Comparison of ENCODE assay signal across 22 cellular contexts in the genomic region with DNA sequence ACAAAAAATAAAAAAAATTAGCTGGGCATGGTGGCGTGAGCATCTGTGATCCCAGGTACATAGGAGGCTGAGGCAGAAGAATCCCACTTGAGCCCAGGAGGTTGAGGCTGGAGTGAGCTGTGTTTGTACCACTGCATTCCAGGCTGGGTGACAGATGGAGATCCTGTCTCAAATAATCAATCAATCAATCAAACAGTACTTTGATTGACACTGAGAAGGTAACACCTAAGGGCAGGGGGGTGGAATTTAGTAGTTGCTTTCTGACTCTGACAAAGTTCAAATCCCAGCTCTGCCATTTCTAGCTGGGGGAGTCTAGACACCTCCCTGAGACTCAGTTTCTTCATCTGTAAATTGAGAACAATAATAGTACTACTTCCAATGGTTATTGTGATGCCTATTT. TPM values are rescaled to one million over a fixed set of nuclear protein-coding genes. Genes with fewer than 3 reads are reported as not detected.
A peak's percentile ranks its signal among the peaks of the same experiment; 100 is the strongest.
DNase-seq lines count a peak whose midpoint lies in the region; ATAC-seq, FAIRE-seq and TF ChIP-seq lines count a peak whose summit lies in the region.
"Had no signal": no experiment of that assay in that cellular context is flagged by ENCODE, and none has a peak within 500 bp of the region (broad histone marks: within the 10 kb centered on the region; RNA-seq: fewer than 3 reads in every experiment).

No MANE protein-coding gene starts in this region.

- TF ChIP-seq RAD21 in K562 (CRISPR knock-in tag; conservative IDR thresholded peaks at IDR 0.05 in 1 of 2, IDR thresholded peaks at IDR 0.05 in 1 of 2) = no peak

- H3K27ac ChIP-seq in GM23248 (0 out of 2 replicates have a peak overlapping the region, but pooled peaks have one; percentile 71), K562 (ENCODE audit: extremely low read depth, low read depth, low read length) (no peak overlapping the region), smooth muscle cell (ENCODE audit: low read depth) (peak overlapping the region; percentile 87)

- H3K27ac Mint-ChIP-seq in HFFc6 = peak overlapping the region; percentile 85; the same call in 1 of the 2 replicates
- H3K27ac Mint-ChIP-seq in osteocyte (ENCODE audit: unreplicated experiment) = no peak overlapping the region
- H3K27ac Mint-ChIP-seq: B cell; CD8-positive, alpha-beta T cell had no signal

- H2AFZ ChIP-seq in GM23248 = no peak overlapping the region
- no peak overlapping the region for H2AFZ ChIP-seq in K562 (ENCODE audit: low read depth, low read length)
- no peak overlapping the region for H2AFZ ChIP-seq in smooth muscle cell (ENCODE audit: low read depth)

- H3K9me3 Mint-ChIP-seq in HFFc6 (no peaks in the 10 kb centered on the region), osteocyte (ENCODE audit: unreplicated experiment) (no peaks in the 10 kb centered on the region)
- H3K9me3 Mint-ChIP-seq: CD8-positive, alpha-beta T cell; IgD-negative memory B cell had no signal

- no peak for TF ChIP-seq EP300 in K562 (IDR thresholded peaks at IDR 0.05; ENCODE audit: low read length)

- no peaks in the 10 kb centered on the region for H3K9me1 ChIP-seq in K562 (ENCODE audit: control insufficient read depth, insufficient read depth, low read length)

- DNase-seq in GM23248 (no peak), HFFc6 (no peak), K562 (ENCODE audit: extremely low read depth in 1 of 4, low spot score in 3 of 4) (no peak), smooth muscle cell (lab: John Stamatoyannopoulos, UW; ENCODE audit: unreplicated experiment) (no peak), osteocyte (ENCODE audit: extremely low spot score, unreplicated experiment) (no peak), activated gamma-delta T cell (lab: John Stamatoyannopoulos, UW) (no peak)
- DNase-seq: Calu3; CD8-positive, alpha-beta T cell; DMS79 treated with DMSO at 0.1 percent for 48 hours; GF-D8; GOT3; H7; KG1 had no signal

- CTCF ChIA-PET in K562 (lab: Yijun Ruan, JAX; ENCODE audit: low intra/inter-chr PET ratio) = no interaction called here

- H3K9ac ChIP-seq in GM23248 (no peak overlapping the region), K562 (ENCODE audit: insufficient read depth in 1 of 2, low read depth in 2 of 2, low read length in 2 of 2) (no peak overlapping the region), smooth muscle cell (ENCODE audit: low read depth) (no peak overlapping the region)
- H3K9ac ChIP-seq: BLaER1 treated with 17β-estradiol and CSF1 and Interleukin-3, amounts not matched to agents 10 nM and 100 nM had no signal

- H3K4me3 Mint-ChIP-seq in HFFc6 (no peak overlapping the region), osteocyte (ENCODE audit: unreplicated experiment) (no peak overlapping the region)
- H3K4me3 Mint-ChIP-seq: B cell; CD8-positive, alpha-beta T cell had no signal

- H3K4me3 ChIP-seq in GM23248 (no peak overlapping the region), K562 (no peak overlapping the region), smooth muscle cell (no peak overlapping the region)
- H3K4me3 ChIP-seq: BLaER1 treated with 17β-estradiol and CSF1 and Interleukin-3, amounts not matched to agents 10 nM and 100 nM had no signal

- H4K20me1 ChIP-seq in GM23248 (ENCODE audit: insufficient read depth) (no peaks in the 10 kb centered on the region), K562 (replicated peaks; ENCODE audit: control insufficient read depth, insufficient read depth, low read length) (no peaks in the 10 kb centered on the region), smooth muscle cell (ENCODE audit: low read depth) (peaks cover 16% of the 10 kb centered on the region)

- peaks cover 38% of the 10 kb centered on the region for H3K4me1 Mint-ChIP-seq in HFFc6 (ENCODE audit: low read depth)
- peaks cover 9% of the 10 kb centered on the region for H3K4me1 Mint-ChIP-seq in osteocyte (ENCODE audit: unreplicated experiment)

- FAIRE-seq in K562 (lab: Jason Lieb, UNC) = no peak
- FAIRE-seq: GM12891, GM18507, HepG2 had no signal

- TF ChIP-seq CTCF in HFFc6 (IDR thresholded peaks at IDR 0.05) (no peak), K562 (IDR thresholded peaks at IDR 0.05 in 2 of 3, conservative IDR thresholded peaks at IDR 0.05 in 1 of 3; ENCODE audit: insufficient read depth in 2 of 3, low read depth in 1 of 3, low read length in 3 of 3) (no peak), smooth muscle cell (IDR thresholded peaks at IDR 0.05; ENCODE audit: borderline replicate concordance, insufficient read depth, poor library complexity, severe bottlenecking) (no peak), osteocyte (IDR thresholded peaks at IDR 0.05) (no peak)

- H3K9me2 ChIP-seq in GM23248 (ENCODE audit: insufficient read depth) = no peaks in the 10 kb centered on the region

- POLR2A ChIA-PET in K562 (lab: Yijun Ruan, JAX) = no interaction called here

- in situ Hi-C loops in GM23248 (cut with MboI) = no loop called here
- in situ Hi-C loops in K562 (cut with MboI) = no loop called here

- H3K36me3 Mint-ChIP-seq in HFFc6 (ENCODE audit: low read depth) = peaks cover 12% of the 10 kb centered on the region
- no peaks in the 10 kb centered on the region for H3K36me3 Mint-ChIP-seq in osteocyte (ENCODE audit: unreplicated experiment)

- TF ChIP-seq POLR2A in K562 (conservative IDR thresholded peaks at IDR 0.05) = no peak

- H3K27me3 ChIP-seq in GM23248 (replicated peaks; ENCODE audit: insufficient read depth) (no peaks in the 10 kb centered on the region), K562 (ENCODE audit: control insufficient read depth in 2 of 2, insufficient read depth in 2 of 2, low read length in 2 of 2) (no peaks in the 10 kb centered on the region), smooth muscle cell (ENCODE audit: low read depth) (no peaks in the 10 kb centered on the region)
- H3K27me3 ChIP-seq: BLaER1 treated with 17β-estradiol and CSF1 and Interleukin-3, amounts not matched to agents 10 nM and 100 nM had no signal

- H3K4me2 ChIP-seq in GM23248 (ENCODE audit: unreplicated experiment) = no peak overlapping the region
- no peak overlapping the region for H3K4me2 ChIP-seq in K562 (ENCODE audit: insufficient read depth, low read length)
- H3K4me2 ChIP-seq in smooth muscle cell = no peak overlapping the region

- BruUV-seq in K562 (replicated peaks; lab: Mats Ljungman, UMichigan) = no TSS peak

- ATAC-seq in K562 (no peak), HG02588 (IDR thresholded peaks at IDR 0.05; ENCODE audit: unreplicated experiment) (no peak)
- ATAC-seq: CD8-positive, alpha-beta T cell; HCT116; HepG2 had no signal

- H3K27me3 Mint-ChIP-seq in HFFc6 (ENCODE audit: insufficient read depth) (no peaks in the 10 kb centered on the region), osteocyte (ENCODE audit: unreplicated experiment) (no peaks in the 10 kb centered on the region)
- H3K27me3 Mint-ChIP-seq: B cell, IgD-negative memory B cell had no signal

- H3K79me2 ChIP-seq in GM23248 (ENCODE audit: insufficient read depth) = peaks cover 84% of the 10 kb centered on the region
- peaks cover 3% of the 10 kb centered on the region; the same call in 1 of the 3 replicates for H3K79me2 ChIP-seq in K562 (ENCODE audit: control insufficient read depth, insufficient read depth, low read length)
- peaks cover 35% of the 10 kb centered on the region for H3K79me2 ChIP-seq in smooth muscle cell (ENCODE audit: low read depth)

- H3K4me1 ChIP-seq in GM23248 (ENCODE audit: insufficient read depth) (peaks cover 22% of the 10 kb centered on the region), K562 (replicated peaks in 1 of 2; ENCODE audit: control insufficient read depth in 2 of 2, insufficient read depth in 2 of 2, low read length in 2 of 2) (no peaks in the 10 kb centered on the region; a peak in 1 of 5 replicates), smooth muscle cell (ENCODE audit: low read depth) (no peaks in the 10 kb centered on the region)

- no peaks in the 10 kb centered on the region for H3K36me3 ChIP-seq in GM23248 (ENCODE audit: low read depth)
- H3K36me3 ChIP-seq in K562 (ENCODE audit: control insufficient read depth, insufficient read depth, low read length) = no peaks in the 10 kb centered on the region
- no peaks in the 10 kb centered on the region for H3K36me3 ChIP-seq in smooth muscle cell (ENCODE audit: low read depth)

- 100% methylated on average over 1 of the region's 1 CpG for WGBS in GM23248 (ENCODE audit: low coverage in 1 of 2, low lambda C conversion rate in 2 of 2, missing lambda C conversion rate in 2 of 2), 2 experiments
- 100% methylated on average over 1 of the region's 1 CpG for WGBS in K562 (ENCODE audit: insufficient coverage, low coverage, missing lambda C conversion rate)
- WGBS in smooth muscle cell (ENCODE audit: low lambda C conversion rate) = 92% methylated on average over 1 of the region's 1 CpG

- H3K9me3 ChIP-seq in GM23248 (ENCODE audit: low read depth) (no peaks in the 10 kb centered on the region), K562 (replicated peaks; ENCODE audit: control insufficient read depth, insufficient read depth, low read depth, low read length) (no peaks in the 10 kb centered on the region), smooth muscle cell (replicated peaks; ENCODE audit: low read depth) (no peaks in the 10 kb centered on the region)
- H3K9me3 ChIP-seq: BLaER1 treated with 17β-estradiol and CSF1 and Interleukin-3, amounts not matched to agents 10 nM and 100 nM had no signal

- intact Hi-C loops in K562 (cut with micrococcal nuclease) = no loop called here

- H3F3A ChIP-seq in GM23248 (ENCODE audit: insufficient read depth) (peaks cover 16% of the 10 kb centered on the region; the same call in 1 of the 2 replicates), smooth muscle cell (ENCODE audit: low read depth) (no peaks in the 10 kb centered on the region)

RNA-seq across cellular contexts. Expression of gene SSH2, which starts 12.0 kb away (rescaled TPM):
- 8.3 and 9.7 TPM in 2 replicates for total RNA-seq in GM23248 (2014; rRNA removed; shearing (Covaris generic))
- polyA plus RNA-seq in GM23248 (2016; fragmentation: Nextera tagmentation; extraction: Ambion mirVana) (16.3 and 18.9 TPM in 2 replicates), K562 (2011; rRNA removed) (6.7 and 13.2 TPM in 2 replicates), K562 (2014; fragmentation: Illumina TruSeq; extraction: Trizol) (14.3 and 15.6 TPM in 2 replicates), K562 (2014; fragmentation: Nextera tagmentation; extraction: Ambion mirVana) (1 to 10 TPM; 3.9 to 6.2 TPM), K562 (2014; rRNA removed) (10.2 and 13.0 TPM in 2 replicates), smooth muscle cell (10.4 and 14.3 TPM in 2 replicates)
- 10 to 100 TPM; 22.2 to 27.0 (median 23.2) TPM for total RNA-seq in HFFc6 (2021; fragmentation: NEBNext Ultra II Directional; extraction: Animal tissue kit (Norgen Biotek cat#: 25700))
- total RNA-seq in K562 (2011; cell fraction: chromatin; rRNA removed; ENCODE audit: low replicate concordance) = 26.8 and 53.5 TPM in 2 replicates
- 14.3 and 17.4 TPM in 2 replicates for total RNA-seq in K562 (2011; cell fraction: nucleolus; rRNA removed)
- total RNA-seq in K562 (2011; cell fraction: nucleoplasm; rRNA removed) = 40.3 and 94.6 TPM in 2 replicates
- total RNA-seq in K562 (2014; rRNA removed) (5.2 and 6.8 TPM in 2 replicates), K562 (2014; rRNA removed; fragmentation: Illumina TruSeq; extraction: Trizol) (6.9 and 7.7 TPM in 2 replicates), K562 (2015; rRNA removed; fragmentation: Illumina TruSeq; extraction: Trizol) (12.1 and 12.2 TPM in 2 replicates), K562 (2021) (13.6 and 16.1 TPM in 2 replicates), smooth muscle cell (8.8 and 9.7 TPM in 2 replicates), osteocyte (21.9 and 23.7 TPM in 2 replicates)
- 9.3 and 14.7 TPM in 2 replicates for polyA plus RNA-seq in K562 (2011; cell fraction: cytosol; rRNA removed)
- polyA plus RNA-seq in K562 (2011; cell fraction: nucleus; rRNA removed) = 8.4 and 11.6 TPM in 2 replicates
- 16.6 and 20.6 TPM in 2 replicates for polyA plus RNA-seq in K562 (2012)
- polyA minus RNA-seq in K562 (2011; rRNA and poly(A)+ RNA removed) = 17.0 and 30.7 TPM in 2 replicates
- polyA minus RNA-seq in K562 (2011; cell fraction: cytosol; rRNA and poly(A)+ RNA removed) = 5.9 and 15.7 TPM in 2 replicates
- polyA minus RNA-seq in K562 (2011; cell fraction: nucleus; rRNA and poly(A)+ RNA removed) = 10.5 and 11.6 TPM in 2 replicates

RNA-seq across cellular contexts. Expression of gene EFCAB5, which starts 23.4 kb away (rescaled TPM):
- total RNA-seq in GM23248 (2014; rRNA removed; shearing (Covaris generic)) = not detected in 2 replicates
- polyA plus RNA-seq in GM23248 (2016; fragmentation: Nextera tagmentation; extraction: Ambion mirVana) (0.41 and 0.62 TPM in 2 replicates), K562 (2011; rRNA removed) (not detected in 2 replicates), K562 (2014; fragmentation: Illumina TruSeq; extraction: Trizol) (0.03 TPM in 1 of 2 replicates, not detected in the other), K562 (2014; fragmentation: Nextera tagmentation; extraction: Ambion mirVana) (under 1 TPM; 0.06 to 0.11 TPM), K562 (2014; rRNA removed) (0.04 TPM in 1 of 2 replicates, not detected in the other), smooth muscle cell (0.31 TPM in 1 of 2 replicates, not detected in the other)
- under 1 TPM; 0.27 to 0.94 (median 0.64) TPM for total RNA-seq in HFFc6 (2021; fragmentation: NEBNext Ultra II Directional; extraction: Animal tissue kit (Norgen Biotek cat#: 25700))
- not detected in 2 replicates for total RNA-seq in K562 (2011; cell fraction: chromatin; rRNA removed; ENCODE audit: low replicate concordance)
- total RNA-seq in K562 (2011; cell fraction: nucleolus; rRNA removed) = not detected in 2 replicates
- total RNA-seq in K562 (2011; cell fraction: nucleoplasm; rRNA removed) = not detected in 2 replicates
- total RNA-seq in K562 (2014; rRNA removed) (not detected in 2 replicates), K562 (2014; rRNA removed; fragmentation: Illumina TruSeq; extraction: Trizol) (not detected in 2 replicates), K562 (2015; rRNA removed; fragmentation: Illumina TruSeq; extraction: Trizol) (not detected in 2 replicates), K562 (2021) (not detected in 2 replicates), smooth muscle cell (not detected in 2 replicates), osteocyte (0.60 and 1.2 TPM in 2 replicates)
- 0.03 TPM in 1 of 2 replicates, not detected in the other for polyA plus RNA-seq in K562 (2011; cell fraction: cytosol; rRNA removed)
- polyA plus RNA-seq in K562 (2011; cell fraction: nucleus; rRNA removed) = not detected in 2 replicates
- 0.10 TPM in 1 of 2 replicates, not detected in the other for polyA plus RNA-seq in K562 (2012)
- not detected in 2 replicates for polyA minus RNA-seq in K562 (2011; rRNA and poly(A)+ RNA removed)
- polyA minus RNA-seq in K562 (2011; cell fraction: cytosol; rRNA and poly(A)+ RNA removed) = not detected in 2 replicates
- not detected in 2 replicates for polyA minus RNA-seq in K562 (2011; cell fraction: nucleus; rRNA and poly(A)+ RNA removed)
- total RNA-seq: A172, H7, HepG2 had no signal
- polyA plus RNA-seq: IgD-negative memory B cell had no signal
